Comparison of ENCODE assay signal across 11 cellular contexts in the genomic region with DNA sequence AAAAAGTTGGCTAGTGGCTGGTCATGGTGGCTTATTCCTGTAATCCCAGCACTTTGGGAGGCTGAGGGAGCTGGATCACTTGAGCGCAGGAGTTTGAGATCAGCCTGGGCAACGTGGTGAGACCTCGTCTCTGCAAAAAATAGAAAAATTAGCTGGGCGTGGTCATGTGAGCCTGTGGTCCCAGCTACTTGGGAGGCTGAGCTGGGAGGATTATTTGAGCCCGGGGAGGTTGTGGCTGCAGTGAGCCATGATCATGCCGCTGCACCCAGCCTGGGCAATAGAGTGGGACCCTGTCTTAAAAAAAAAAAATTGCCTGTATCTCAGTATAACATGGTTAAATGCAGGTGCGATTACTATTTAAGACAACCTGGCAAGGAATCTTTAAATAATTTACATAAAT.
A peak's percentile ranks its signal among the peaks of the same experiment; 100 is the strongest.
DNase-seq lines count a peak whose midpoint lies in the region; ATAC-seq and TF ChIP-seq lines count a peak whose summit lies in the region.
"Had no signal": no experiment of that assay in that cellular context is flagged by ENCODE, and none has a peak within 500 bp of the region (broad histone marks: within the 10 kb centered on the region; RNA-seq: fewer than 3 reads in every experiment).

No MANE protein-coding gene starts in this region.

- intact Hi-C loops in heart left ventricle (cut with DNase I) = loop anchor here in 1 of 10 donors (10.0 kb wide), 1 partner anchor 54 kb away; no protein-coding TSS in a partner anchor
- intact Hi-C loops in Right ventricle myocardium inferior (cut with DNase I) = no loop called here
- intact Hi-C loops in activated CD4-positive, alpha-beta memory T cell treated with anti-CD3 and anti-CD28 coated beads for 36 hours (cut with micrococcal nuclease) = loop anchor here (1.0 to 5.0 kb wide), 6 partner anchors 9 to 142 kb away; no protein-coding TSS in a partner anchor
- intact Hi-C loops in lower lobe of right lung (cut with DNase I) = no loop called here
- intact Hi-C loops in vagina (cut with DNase I) = no loop called here

- no peak for DNase-seq in heart left ventricle
- no peak for DNase-seq in Right ventricle myocardium inferior (ENCODE audit: missing footprints)
- no peak for DNase-seq in activated CD4-positive, alpha-beta memory T cell treated with anti-CD3 and anti-CD28 coated beads for 36 hours
- DNase-seq in lower lobe of right lung = no peak
- no peak for DNase-seq in vagina (ENCODE audit: extremely low spot score in 2 of 2)
- DNase-seq in MV-4-11 (lab: John Stamatoyannopoulos, UW) = no peak
- DNase-seq: activated CD4-positive, alpha-beta T cell treated with anti-CD3 and anti-CD28 coated beads for 1 hour; kidney glomerular epithelial cell had no signal

- POLR2A ChIA-PET in activated CD4-positive, alpha-beta memory T cell treated with anti-CD3 and anti-CD28 coated beads for 36 hours (lab: Charles Lee) = interaction anchor here (0.7 to 3.3 kb wide), 7 partner anchors 9 to 61 kb away, joined by 3 to 20 read pairs (median 4); partner anchors contain the start of gene ADD3

- no peak overlapping the region for H3K4me3 ChIP-seq in heart left ventricle
- no peak overlapping the region for H3K4me3 ChIP-seq in lower lobe of right lung
- H3K4me3 ChIP-seq in vagina = no peak overlapping the region
- H3K4me3 ChIP-seq: SK-N-MC had no signal

- 80 to 83% (median 82%) methylated on average over 7 of the region's 7 CpGs for WGBS in heart left ventricle, 4 donors

- TF ChIP-seq POLR2A in heart left ventricle (IDR thresholded peaks at IDR 0.05) (no peak), vagina (IDR thresholded peaks at IDR 0.05) (no peak)

- no peaks in the 10 kb centered on the region for H3K27me3 Mint-ChIP-seq in activated CD4-positive, alpha-beta memory T cell treated with anti-CD3 and anti-CD28 coated beads for 36 hours

- CTCF ChIA-PET in activated CD4-positive, alpha-beta memory T cell treated with anti-CD3 and anti-CD28 coated beads for 36 hours (lab: Charles Lee) = interaction anchor here (0.6 to 2.2 kb wide), 3 partner anchors 10 to 54 kb away, joined by 3 to 7 read pairs (median 4); no protein-coding TSS in a partner anchor

- H3K9me3 ChIP-seq in heart left ventricle = no peaks in the 10 kb centered on the region
- H3K9me3 ChIP-seq in lower lobe of right lung = no peaks in the 10 kb centered on the region
- H3K9me3 ChIP-seq in vagina = no peaks in the 10 kb centered on the region

- peak overlapping the region; percentile 88 for H3K27ac Mint-ChIP-seq in activated CD4-positive, alpha-beta memory T cell treated with anti-CD3 and anti-CD28 coated beads for 36 hours

- ATAC-seq in heart left ventricle = no peak
- ATAC-seq in Right ventricle myocardium inferior = no peak
- no peak for ATAC-seq in lower lobe of right lung
- no peak for ATAC-seq in GM19452 (IDR thresholded peaks at IDR 0.05; ENCODE audit: unreplicated experiment)
- no peak for ATAC-seq in GM18502 (IDR thresholded peaks at IDR 0.05; ENCODE audit: poor library complexity, unreplicated experiment)

- H3K27me3 ChIP-seq in heart left ventricle (no peaks in the 10 kb centered on the region), lower lobe of right lung (ENCODE audit: low read depth) (no peaks in the 10 kb centered on the region), vagina (no peaks in the 10 kb centered on the region)

- H3K4me1 ChIP-seq in heart left ventricle (peaks cover 4 to 92% (median 76%) of the 10 kb centered on the region in 12 donors), lower lobe of right lung (peaks cover 46% of the 10 kb centered on the region), vagina (peaks cover 52% of the 10 kb centered on the region)

- no peaks in the 10 kb centered on the region for H3K9me3 Mint-ChIP-seq in activated CD4-positive, alpha-beta memory T cell treated with anti-CD3 and anti-CD28 coated beads for 36 hours

- H3K27ac ChIP-seq in heart left ventricle (peak overlapping the region in 10 of 12 donors; percentile 1 to 92 (median 68)), lower lobe of right lung (peak overlapping the region; percentile 65), vagina (peak overlapping the region; percentile 57)

- no peaks in the 10 kb centered on the region for H3K36me3 ChIP-seq in heart left ventricle
- no peaks in the 10 kb centered on the region for H3K36me3 ChIP-seq in lower lobe of right lung
- H3K36me3 ChIP-seq in vagina = no peaks in the 10 kb centered on the region

- peak overlapping the region; percentile 31 for H3K4me3 Mint-ChIP-seq in activated CD4-positive, alpha-beta memory T cell treated with anti-CD3 and anti-CD28 coated beads for 36 hours

- TF ChIP-seq CTCF in heart left ventricle (IDR thresholded peaks at IDR 0.05) (no peak), lower lobe of right lung (IDR thresholded peaks at IDR 0.05) (no peak), vagina (IDR thresholded peaks at IDR 0.05) (no peak)

- H3K4me1 Mint-ChIP-seq in activated CD4-positive, alpha-beta memory T cell treated with anti-CD3 and anti-CD28 coated beads for 36 hours (ENCODE audit: low read depth) = peaks cover 85% of the 10 kb centered on the region

- no peaks in the 10 kb centered on the region for H3K36me3 Mint-ChIP-seq in activated CD4-positive, alpha-beta memory T cell treated with anti-CD3 and anti-CD28 coated beads for 36 hours
